ENCODE assay signal across 8 cellular contexts in genomic region chr2:241138471-241138870, GRCh38.
"Had no signal": no experiment of that assay in that cellular context is flagged by ENCODE, and none has a peak within 500 bp of the region (broad histone marks: within the 10 kb centered on the region; RNA-seq: fewer than 3 reads in every experiment).

No MANE protein-coding gene starts in this region.

- DNase-seq: GM23248, GOT3, H7, HFFc6, IMR-90 had no signal

- H3K9me3 ChIP-seq: HAP-1 had no signal

- H3K4me1 ChIP-seq: HAP-1 had no signal

- H3K4me3 ChIP-seq: GM23248, HAP-1 had no signal

- FAIRE-seq: HTR-8/SVneo had no signal

- H3K27ac ChIP-seq: GM23248 had no signal

- ATAC-seq: HCT116 had no signal
